In the genomic region with DNA sequence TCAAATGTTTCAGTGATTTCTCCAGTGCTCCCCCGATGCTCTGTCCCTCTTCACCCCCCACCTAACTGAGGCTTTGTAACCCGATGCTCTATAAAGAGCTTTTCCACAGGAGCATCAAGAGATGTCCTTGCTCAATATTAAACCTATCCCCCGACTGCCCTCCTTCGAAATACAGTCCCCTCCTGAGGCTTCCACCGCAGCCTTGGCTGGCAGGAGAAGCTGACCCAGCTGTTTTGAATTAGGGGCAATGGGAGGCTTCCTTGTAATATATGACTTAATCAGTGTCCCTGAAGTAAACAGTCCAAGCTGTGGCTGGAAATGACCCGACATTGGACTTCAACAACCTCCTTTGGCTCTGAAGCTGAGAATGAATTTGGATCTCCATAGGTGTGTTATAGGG, we compare ENCODE assay signal across 18 cellular contexts.
A peak's percentile ranks its signal among the peaks of the same experiment; 100 is the strongest.
DNase-seq lines count a peak whose midpoint lies in the region; ATAC-seq and TF ChIP-seq lines count a peak whose summit lies in the region.
"Had no signal": no experiment of that assay in that cellular context is flagged by ENCODE, and none has a peak within 500 bp of the region (broad histone marks: within the 10 kb centered on the region; RNA-seq: fewer than 3 reads in every experiment).

No MANE protein-coding gene starts in this region.

- H3K36me3 ChIP-seq in GM23338 (ENCODE audit: insufficient read depth) = no peaks in the 10 kb centered on the region
- H3K36me3 ChIP-seq: uterus had no signal

- POLR2A ChIA-PET in HEK293T (lab: Yijun Ruan, JAX) = interaction anchor here (1.0 kb wide), 1 partner anchor 9 kb away, joined by 4 read pairs; no protein-coding TSS in a partner anchor

- H3K27me3 Mint-ChIP-seq in GM23338 (ENCODE audit: insufficient read depth, low read depth, poor library complexity) = no peaks in the 10 kb centered on the region
- H3K27me3 Mint-ChIP-seq: progenitor cell of endocrine pancreas had no signal

- H3K4me1 ChIP-seq in GM23338 (ENCODE audit: insufficient read depth) = peaks cover 28% of the 10 kb centered on the region
- H3K4me1 ChIP-seq: uterus had no signal

- no peaks in the 10 kb centered on the region for H3K27me3 ChIP-seq in GM23338 (ENCODE audit: insufficient read depth)
- H3K27me3 ChIP-seq: uterus had no signal

- no peaks in the 10 kb centered on the region for H3K79me2 ChIP-seq in GM23338 (replicated peaks; ENCODE audit: insufficient read depth)

- intact Hi-C loops in lower leg skin (cut with DNase I; ENCODE audit: low total_unique reads) = no loop called here

- peaks cover 41% of the 10 kb centered on the region for H3K4me1 Mint-ChIP-seq in GM23338

- H3K9me2 ChIP-seq in GM23338 (ENCODE audit: insufficient read depth) = 0 out of 2 replicates have a peak, but pooled peaks cover 7% of the 10 kb centered on the region

- TF ChIP-seq CTCF in GM23338 (conservative IDR thresholded peaks at IDR 0.05; ENCODE audit: low read depth in 2 of 2) (no peak), lower leg skin (IDR thresholded peaks at IDR 0.05) (no peak)

- no peak for TF ChIP-seq POLR2A in lower leg skin (IDR thresholded peaks at IDR 0.05)

- no peaks in the 10 kb centered on the region for H3K9me3 Mint-ChIP-seq in GM23338
- H3K9me3 Mint-ChIP-seq: activated T-helper 2 cell treated with anti-CD3 and anti-CD28 coated beads, Interferon-gamma antibody, Interleukin-2, Interleukin-4, amounts not matched to agents 10 μg/mL and 5 μg/mL and 100 μg/mL, durations not matched to agents 14 hours and 24 hours and 36 hours; stimulated activated naive CD8-positive, alpha-beta T cell treated with anti-CD3 and anti-CD28 coated beads, Interleukin-15, amount 100 ng/mL, for 72 hours had no signal

- H3K4me3 Mint-ChIP-seq in GM23338 = no peak overlapping the region
- H3K4me3 Mint-ChIP-seq: stimulated activated naive CD8-positive, alpha-beta T cell treated with anti-CD3 and anti-CD28 coated beads, Interleukin-15, amount 100 ng/mL, for 72 hours had no signal

- no peaks in the 10 kb centered on the region for H3F3A ChIP-seq in GM23338 (replicated peaks; ENCODE audit: low read depth)

- CTCF ChIA-PET in HEK293T (lab: Yijun Ruan, JAX) = interaction anchor here (0.6 to 1.7 kb wide), 2 partner anchors 78 to 558 kb away, joined by 5 read pairs; no protein-coding TSS in a partner anchor

- H3K27ac ChIP-seq in GM23338 (ENCODE audit: low read depth) (no peak overlapping the region), epithelial cell of prostate (peak overlapping the region; percentile 31)
- H3K27ac ChIP-seq: PC-9, uterus had no signal

- peak overlapping the region; percentile 45 for H3K4me2 ChIP-seq in GM23338
- H3K4me2 ChIP-seq: PC-9 had no signal

- ATAC-seq in GM23338 = peak; percentile 57
- ATAC-seq in HG02852 (IDR thresholded peaks at IDR 0.05; ENCODE audit: unreplicated experiment) = no peak
- ATAC-seq: stimulated activated naive CD8-positive, alpha-beta T cell treated with anti-CD3 and anti-CD28 coated beads, Interleukin-15, amount 100 ng/mL, for 72 hours had no signal

- peak overlapping the region; percentile 97 for H2AFZ ChIP-seq in GM23338
- H2AFZ ChIP-seq: PC-9 had no signal

- no peaks in the 10 kb centered on the region for H4K20me1 ChIP-seq in GM23338 (replicated peaks; ENCODE audit: insufficient read depth)

- 42% methylated on average over 6 of the region's 6 CpGs for WGBS in lower leg skin, 2 donors

- no peaks in the 10 kb centered on the region for H3K36me3 Mint-ChIP-seq in GM23338 (ENCODE audit: low read depth)

- DNase-seq in AG08396 (ENCODE audit: low spot score) (peak; percentile 8), GM23338 (ENCODE audit: low spot score) (peak; percentile 33), epithelial cell of prostate (ENCODE audit: low read depth, low spot score) (no peak), lower leg skin (ENCODE audit: low spot score in 2 of 2) (peak; percentile 59 to 85), middle frontal gyrus (ENCODE audit: extremely low spot score, low spot score) (no peak), HEK293T (ENCODE audit: extremely low spot score) (no peak)
- no peak for DNase-seq in stimulated activated CD8-positive, alpha-beta memory T cell treated with anti-CD3 and anti-CD28 coated beads, Interleukin-4, amount 100 ng/mL, for 48 hours
- DNase-seq: activated CD8-positive, alpha-beta memory T cell treated with anti-CD3 and anti-CD28 coated beads for 24 hours; anterior cingulate cortex; hippocampal formation; Karpas-422; NCI-H1105 treated with DMSO at 0.1 percent for 48 hours; PC-9; stimulated activated naive CD8-positive, alpha-beta T cell treated with anti-CD3 and anti-CD28 coated beads, Interleukin-15, amount 100 ng/mL, for 72 hours; uterus had no signal

- no peak overlapping the region for H3K27ac Mint-ChIP-seq in GM23338
- H3K27ac Mint-ChIP-seq: activated T-helper 2 cell treated with anti-CD3 and anti-CD28 coated beads, Interferon-gamma antibody, Interleukin-2, Interleukin-4, amounts not matched to agents 10 μg/mL and 5 μg/mL and 100 μg/mL, durations not matched to agents 14 hours and 24 hours and 36 hours; progenitor cell of endocrine pancreas had no signal

- H3K4me3 ChIP-seq in GM23338 = no peak overlapping the region
- no peak overlapping the region for H3K4me3 ChIP-seq in lower leg skin (ENCODE audit: low read depth, poor library complexity, severe bottlenecking)
- H3K4me3 ChIP-seq: PC-9, uterus had no signal

TF ChIP-seq in GM23338, 12 proteins besides CTCF, POLR2A, EP300 and RAD21 (continues in another document):
- no peak for TF ChIP-seq STAT1 (IDR thresholded peaks at IDR 0.05; ENCODE audit: unreplicated experiment)

TF ChIP-seq in HEK293T, 16 proteins besides CTCF, POLR2A, EP300 and RAD21:
- TF ChIP-seq BHLHE40 (IDR thresholded peaks at IDR 0.05; ENCODE audit: borderline replicate concordance) (no peak), FOXM1 (IDR thresholded peaks at IDR 0.05; ENCODE audit: borderline replicate concordance) (no peak), SUZ12 (IDR thresholded peaks at IDR 0.05) (no peak), L3MBTL2 (conservative IDR thresholded peaks at IDR 0.05) (no peak), LEF1 (IDR thresholded peaks at IDR 0.05; ENCODE audit: borderline replicate concordance) (no peak), ARNT (IDR thresholded peaks at IDR 0.05) (no peak), NFRKB (IDR thresholded peaks at IDR 0.05) (no peak), ELF4 (IDR thresholded peaks at IDR 0.05) (no peak), TARDBP (IDR thresholded peaks at IDR 0.05) (no peak), HDGF (IDR thresholded peaks at IDR 0.05; ENCODE audit: borderline replicate concordance) (no peak), FOXK2 (IDR thresholded peaks at IDR 0.05) (no peak), SP1 (IDR thresholded peaks at IDR 0.05) (no peak), CTBP1 (IDR thresholded peaks at IDR 0.05; ENCODE audit: borderline replicate concordance) (no peak), FOXA1 (IDR thresholded peaks at IDR 0.05) (no peak), ZNF384 (IDR thresholded peaks at IDR 0.05) (no peak)
- TF ChIP-seq, protein P1, sequence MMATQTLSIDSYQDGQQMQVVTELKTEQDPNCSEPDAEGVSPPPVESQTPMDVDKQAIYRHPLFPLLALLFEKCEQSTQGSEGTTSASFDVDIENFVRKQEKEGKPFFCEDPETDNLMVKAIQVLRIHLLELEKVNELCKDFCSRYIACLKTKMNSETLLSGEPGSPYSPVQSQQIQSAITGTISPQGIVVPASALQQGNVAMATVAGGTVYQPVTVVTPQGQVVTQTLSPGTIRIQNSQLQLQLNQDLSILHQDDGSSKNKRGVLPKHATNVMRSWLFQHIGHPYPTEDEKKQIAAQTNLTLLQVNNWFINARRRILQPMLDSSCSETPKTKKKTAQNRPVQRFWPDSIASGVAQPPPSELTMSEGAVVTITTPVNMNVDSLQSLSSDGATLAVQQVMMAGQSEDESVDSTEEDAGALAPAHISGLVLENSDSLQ (IDR thresholded peaks at IDR 0.05) = no peak

Comparison
In these comparisons a context has a peak if more than half of its experiments do, and no peak if none do; other contexts are left out.
1. DNase-seq: peak in AG08396 (single experiment), GM23338 (single experiment) and lower leg skin (2 of 2); none in epithelial cell of prostate (single experiment), stimulated activated CD8-positive, alpha-beta memory T cell treated with anti-CD3 and anti-CD28 coated beads, Interleukin-4, amount 100 ng/mL, for 48 hours (single experiment), middle frontal gyrus (single experiment) and HEK293T (single experiment).